In the genomic region with DNA sequence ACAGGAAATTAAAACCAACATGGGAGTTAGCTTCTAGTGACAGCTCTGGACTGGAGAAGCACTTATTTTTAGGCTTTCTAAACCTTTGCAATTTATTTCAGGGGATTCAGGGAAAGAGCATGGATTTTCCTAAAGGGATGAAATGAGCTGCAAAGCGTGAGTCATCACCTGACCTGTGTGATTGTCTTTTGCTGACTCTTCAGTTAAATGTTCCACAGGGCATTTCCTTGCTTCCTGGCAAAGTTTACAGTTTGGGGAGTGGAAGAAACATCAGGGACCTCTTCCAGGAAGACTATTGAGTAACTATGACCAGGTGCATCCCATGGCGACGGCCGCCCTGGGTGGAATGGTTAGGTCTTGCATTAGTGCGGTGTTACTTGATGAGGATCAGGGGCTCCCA, we compare ENCODE assay signal across 24 cellular contexts.
DNase-seq lines count a peak whose midpoint lies in the region; ATAC-seq, FAIRE-seq and TF ChIP-seq lines count a peak whose summit lies in the region.
"Had no signal": no experiment of that assay in that cellular context is flagged by ENCODE, and none has a peak within 500 bp of the region (broad histone marks: within the 10 kb centered on the region; RNA-seq: fewer than 3 reads in every experiment).

No MANE protein-coding gene starts in this region.

- TF ChIP-seq RAD21 in K562 (CRISPR knock-in tag; conservative IDR thresholded peaks at IDR 0.05 in 1 of 2, IDR thresholded peaks at IDR 0.05 in 1 of 2) = no peak

- no peaks in the 10 kb centered on the region for H3K27me3 Mint-ChIP-seq in chondrocyte (ENCODE audit: low read depth)

- H3K27me3 ChIP-seq in K562 (ENCODE audit: control insufficient read depth in 2 of 2, insufficient read depth in 2 of 2, low read length in 2 of 2) (no peaks in the 10 kb centered on the region), keratinocyte (ENCODE audit: control insufficient read depth, extremely low read depth, insufficient read depth, low read length) (no peaks in the 10 kb centered on the region)
- H3K27me3 ChIP-seq: left lung, neutrophil, SJCRH30, stomach had no signal

- H3K4me3 Mint-ChIP-seq in chondrocyte (ENCODE audit: unreplicated experiment) = no peak overlapping the region
- H3K4me3 Mint-ChIP-seq: type B pancreatic cell had no signal

- no peak overlapping the region for H3K4me3 ChIP-seq in K562
- H3K4me3 ChIP-seq in keratinocyte (ENCODE audit: control insufficient read depth in 2 of 3, extremely low read depth in 1 of 3, insufficient read depth in 2 of 3, low read depth in 1 of 3, low read length in 3 of 3) = no peak overlapping the region
- H3K4me3 ChIP-seq: left lung, SJCRH30, stomach had no signal

- 5% methylated on average over 5 of the region's 5 CpGs for WGBS in K562 (ENCODE audit: insufficient coverage, low coverage, missing lambda C conversion rate)

- H3K9me3 Mint-ChIP-seq in chondrocyte (ENCODE audit: low read depth) = peaks cover 11% of the 10 kb centered on the region
- H3K9me3 Mint-ChIP-seq: type B pancreatic cell had no signal

- H3K36me3 Mint-ChIP-seq in chondrocyte (ENCODE audit: low read depth) = no peaks in the 10 kb centered on the region
- H3K36me3 Mint-ChIP-seq: type B pancreatic cell had no signal

- dilution Hi-C loops in keratinocyte (cut with MboI; ENCODE audit: extremely low pct_ligation_motif_present, low sequenced_read_pairs) = no loop called here

- H3K79me2 ChIP-seq in K562 (ENCODE audit: control insufficient read depth, insufficient read depth, low read length) (no peaks in the 10 kb centered on the region), keratinocyte (ENCODE audit: control insufficient read depth, insufficient read depth, low read length) (no peaks in the 10 kb centered on the region)

- H3K36me3 ChIP-seq in K562 (ENCODE audit: control insufficient read depth, insufficient read depth, low read length) (no peaks in the 10 kb centered on the region), keratinocyte (ENCODE audit: control insufficient read depth in 2 of 2, extremely low read depth in 1 of 2, insufficient read depth in 2 of 2, low read length in 2 of 2) (no peaks in the 10 kb centered on the region)
- H3K36me3 ChIP-seq: left lung, neutrophil, SJCRH30, stomach had no signal

- ATAC-seq in K562 (no peak), sciatic nerve (peak; percentile 3), GM21723 (IDR thresholded peaks at IDR 0.05; ENCODE audit: unreplicated experiment) (no peak)
- no peak for ATAC-seq in activated CD4-positive, CD25-positive, alpha-beta regulatory T cell treated with anti-CD3 and anti-CD28 coated beads, Interleukin-2, amount 50 U/mL, for 24 hours
- ATAC-seq: left lung had no signal

- FAIRE-seq in K562 (lab: Jason Lieb, UNC) = no peak
- peak; percentile 80 for FAIRE-seq in keratinocyte (lab: Jason Lieb, UNC)

- H2AFZ ChIP-seq in K562 (ENCODE audit: low read depth, low read length) (no peak overlapping the region), keratinocyte (ENCODE audit: control insufficient read depth, low read length) (no peak overlapping the region)

- H3K4me2 ChIP-seq in K562 (ENCODE audit: insufficient read depth, low read length) = no peak overlapping the region
- no peak overlapping the region for H3K4me2 ChIP-seq in keratinocyte (ENCODE audit: control insufficient read depth, extremely low read depth, insufficient read depth, low read depth, low read length)

- TF ChIP-seq CTCF in K562 (IDR thresholded peaks at IDR 0.05 in 2 of 3, conservative IDR thresholded peaks at IDR 0.05 in 1 of 3; ENCODE audit: insufficient read depth in 2 of 3, low read depth in 1 of 3, low read length in 3 of 3) (no peak), keratinocyte (optimal IDR thresholded peaks at IDR 0.05 in 1 of 3, IDR thresholded peaks at IDR 0.05 in 1 of 3, conservative IDR thresholded peaks at IDR 0.05 in 1 of 3; ENCODE audit: extremely low read depth in 1 of 3, insufficient read depth in 2 of 3, low read length in 3 of 3) (no peak), chondrocyte (IDR thresholded peaks at IDR 0.05) (no peak)

- CTCF ChIA-PET in K562 (lab: Yijun Ruan, JAX; ENCODE audit: low intra/inter-chr PET ratio) = no interaction called here

- no peak for TF ChIP-seq EP300 in K562 (IDR thresholded peaks at IDR 0.05; ENCODE audit: low read length)

- in situ Hi-C loops in K562 (cut with MboI) = no loop called here

- no peak for TF ChIP-seq POLR2A in K562 (conservative IDR thresholded peaks at IDR 0.05)

- H3K27ac ChIP-seq in K562 (ENCODE audit: extremely low read depth, low read depth, low read length) = no peak overlapping the region
- H3K27ac ChIP-seq in keratinocyte (ENCODE audit: control insufficient read depth, insufficient read depth, low read length) = no peak overlapping the region
- H3K27ac ChIP-seq: left lung, neutrophil, SJCRH30, stomach, VCaP had no signal

- H3K9ac ChIP-seq in K562 (ENCODE audit: insufficient read depth in 1 of 2, low read depth in 2 of 2, low read length in 2 of 2) (no peak overlapping the region), keratinocyte (ENCODE audit: control insufficient read depth, extremely low read depth, insufficient read depth, low read length) (no peak overlapping the region)

- intact Hi-C loops in K562 (cut with micrococcal nuclease) = no loop called here
- intact Hi-C loops in sciatic nerve (cut with DNase I) = no loop called here

- no TSS peak for BruUV-seq in K562 (replicated peaks; lab: Mats Ljungman, UMichigan)

- H3K4me1 ChIP-seq in K562 (replicated peaks in 1 of 2; ENCODE audit: control insufficient read depth in 2 of 2, insufficient read depth in 2 of 2, low read length in 2 of 2) (no peaks in the 10 kb centered on the region; a peak in 1 of 5 replicates), keratinocyte (ENCODE audit: control insufficient read depth, extremely low read depth, insufficient read depth, low read length) (peaks cover 17% of the 10 kb centered on the region)
- H3K4me1 ChIP-seq: SJCRH30 had no signal

- H3K9me3 ChIP-seq in K562 (replicated peaks; ENCODE audit: control insufficient read depth, insufficient read depth, low read depth, low read length) (no peaks in the 10 kb centered on the region), keratinocyte (ENCODE audit: control insufficient read depth, low read depth, low read length) (no peaks in the 10 kb centered on the region)
- H3K9me3 ChIP-seq: neutrophil, SJCRH30 had no signal

- DNase-seq in LHCN-M2 (ENCODE audit: low read depth) (peak; percentile 27), K562 (ENCODE audit: extremely low read depth in 1 of 4, low spot score in 3 of 4) (no peak), keratinocyte (ENCODE audit: low read depth, low spot score) (no peak), sciatic nerve (ENCODE audit: low spot score) (no peak), chondrocyte (ENCODE audit: low spot score) (no peak), Ammon's horn (ENCODE audit: low spot score) (no peak)
- DNase-seq: activated CD4-positive, alpha-beta T cell treated with anti-CD3 and anti-CD28 coated beads, Interleukin-2, amount 50 U/mL, for 1 hour; activated effector memory CD4-positive, alpha-beta T cell treated with Interleukin-2 at 50 U/mL for 16 hours; DND-41; erythroblast; H7; left lung; NCI-H1417 treated with DMSO at 0.1 percent for 48 hours; NCI-H2171; NCI-H526 treated with DMSO at 0.1 percent for 48 hours; SJCRH30; stimulated activated CD4-positive, alpha-beta T cell treated with anti-CD3 and anti-CD28 coated beads, Interleukin-12 subunit alpha, Interleukin-12 subunit beta, amount 100 ng/mL, for 4 hours; stomach; T-helper 1 cell had no signal

- POLR2A ChIA-PET in K562 (lab: Yijun Ruan, JAX) = interaction anchor here (0.6 kb wide), 1 partner anchor 28 kb away, joined by 3 read pairs; no protein-coding TSS in a partner anchor

- H3K4me1 Mint-ChIP-seq in chondrocyte (ENCODE audit: low read depth) = peaks cover 9% of the 10 kb centered on the region

- no peaks in the 10 kb centered on the region for H4K20me1 ChIP-seq in K562 (replicated peaks; ENCODE audit: control insufficient read depth, insufficient read depth, low read length)
- no peaks in the 10 kb centered on the region for H4K20me1 ChIP-seq in keratinocyte (ENCODE audit: control insufficient read depth, extremely low read depth, insufficient read depth, low read length)

- H3K27ac Mint-ChIP-seq in chondrocyte (ENCODE audit: unreplicated experiment) = no peak overlapping the region
- H3K27ac Mint-ChIP-seq: type B pancreatic cell had no signal

- H3K9me1 ChIP-seq in K562 (ENCODE audit: control insufficient read depth, insufficient read depth, low read length) = no peaks in the 10 kb centered on the region
- H3K9me1 ChIP-seq in keratinocyte (ENCODE audit: control insufficient read depth, extremely low read depth, insufficient read depth, low read length) = no peaks in the 10 kb centered on the region

TF ChIP-seq in K562, 482 proteins besides CTCF, POLR2A, EP300 and RAD21 (continues in another document):
- no peak for TF ChIP-seq MTF1 (CRISPR knock-in tag; IDR thresholded peaks at IDR 0.05; ENCODE audit: borderline replicate concordance)
- no peak for TF ChIP-seq ZNF274 (IDR thresholded peaks at IDR 0.05; ENCODE audit: borderline replicate concordance, low read depth, low read length)
- no peak for TF ChIP-seq HIVEP1 (CRISPR knock-in tag; IDR thresholded peaks at IDR 0.05)
- no peak for TF ChIP-seq MYBL2 (IDR thresholded peaks at IDR 0.05; ENCODE audit: low read depth)
- no peak for TF ChIP-seq MYBL2 (CRISPR knock-in tag; IDR thresholded peaks at IDR 0.05; ENCODE audit: borderline replicate concordance)
- TF ChIP-seq ZNF316 (IDR thresholded peaks at IDR 0.05) = peak; percentile 29; the same call in 1 of the 2 replicates
- no peak for TF ChIP-seq KDM4B (IDR thresholded peaks at IDR 0.05; ENCODE audit: borderline replicate concordance in 2 of 2, low read depth in 1 of 2)
- TF ChIP-seq, protein P1, sequence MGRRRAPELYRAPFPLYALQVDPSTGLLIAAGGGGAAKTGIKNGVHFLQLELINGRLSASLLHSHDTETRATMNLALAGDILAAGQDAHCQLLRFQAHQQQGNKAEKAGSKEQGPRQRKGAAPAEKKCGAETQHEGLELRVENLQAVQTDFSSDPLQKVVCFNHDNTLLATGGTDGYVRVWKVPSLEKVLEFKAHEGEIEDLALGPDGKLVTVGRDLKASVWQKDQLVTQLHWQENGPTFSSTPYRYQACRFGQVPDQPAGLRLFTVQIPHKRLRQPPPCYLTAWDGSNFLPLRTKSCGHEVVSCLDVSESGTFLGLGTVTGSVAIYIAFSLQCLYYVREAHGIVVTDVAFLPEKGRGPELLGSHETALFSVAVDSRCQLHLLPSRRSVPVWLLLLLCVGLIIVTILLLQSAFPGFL (CRISPR knock-in tag; IDR thresholded peaks at IDR 0.05) = no peak
- no peak for TF ChIP-seq NR2C1 (IDR thresholded peaks at IDR 0.05)
- TF ChIP-seq NR2C1 (tag; IDR thresholded peaks at IDR 0.05) = no peak
- TF ChIP-seq ZNF766 (CRISPR knock-in tag; conservative IDR thresholded peaks at IDR 0.05) = no peak
- no peak for TF ChIP-seq GATAD2B (IDR thresholded peaks at IDR 0.05; ENCODE audit: borderline replicate concordance)
- no peak for TF ChIP-seq CBFA2T2 (conservative IDR thresholded peaks at IDR 0.05)
- no peak for TF ChIP-seq ZNF507 (tag; conservative IDR thresholded peaks at IDR 0.05)
- 0 out of 2 replicates have a peak, but pooled peaks have one; percentile 14 for TF ChIP-seq MAFG (tag; conservative IDR thresholded peaks at IDR 0.05)
